Comparison of ENCODE assay signal across 8 cellular contexts in the genomic region with DNA sequence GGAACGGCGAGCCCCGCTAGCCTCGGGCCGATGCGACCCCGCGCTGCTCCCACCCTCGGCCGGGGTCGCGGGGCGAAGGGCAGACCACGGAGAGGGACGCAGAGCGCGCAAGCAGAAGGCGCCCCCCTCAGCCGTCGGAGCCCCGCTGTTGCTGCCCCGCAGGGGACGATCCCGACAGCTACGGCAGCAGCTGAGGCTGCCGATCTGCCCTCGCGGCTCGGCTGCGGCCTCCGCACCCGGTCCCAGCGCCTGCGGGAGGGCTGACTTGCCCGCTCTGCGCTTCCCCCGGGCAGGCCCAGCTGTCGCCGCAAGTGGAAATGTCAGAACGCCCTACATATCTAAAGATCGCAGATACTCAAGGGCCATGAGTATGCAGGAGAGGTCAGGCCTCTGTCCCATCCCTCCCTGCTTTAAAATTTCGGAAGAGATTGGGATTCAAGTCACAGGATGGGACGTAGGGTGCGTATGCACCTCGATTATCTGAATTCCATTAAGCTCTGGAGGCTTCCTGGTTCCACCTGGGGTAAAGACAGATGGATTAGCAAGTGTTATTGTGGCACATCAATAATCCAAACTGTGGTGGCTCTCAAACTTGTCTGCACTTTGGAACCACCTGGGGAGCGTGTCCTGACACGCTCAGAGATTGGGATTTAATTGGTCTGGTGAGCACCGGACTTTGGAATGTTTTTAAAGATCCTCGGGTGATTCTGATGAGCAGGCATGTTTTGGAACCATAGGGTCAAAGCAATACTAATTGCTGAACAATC. TPM values are rescaled to one million over a fixed set of nuclear protein-coding genes. Genes with fewer than 3 reads are reported as not detected.
DNase-seq lines count a peak whose midpoint lies in the region; ATAC-seq and TF ChIP-seq lines count a peak whose summit lies in the region.

A gene (minus strand): TSS at position 206 of the 767 bp plus-strand sequence. CDS start 216 bp downstream, outside the sequence.

- H3K9me3 Mint-ChIP-seq in activated B cell treated with CpG ODN at 0.5 μM for 24 hours: no peaks in the 10 kb centered on the region

- peak; percentile 25 for ATAC-seq in GM21786 (IDR thresholded peaks at IDR 0.05; ENCODE audit: unreplicated experiment)
- ATAC-seq in activated B cell treated with CpG ODN at 0.5 μM for 24 hours (ENCODE audit: low read depth): peak; percentile 25

- peak within 1 kb of the TSS; percentile 97 for H3K27ac ChIP-seq in cingulate gyrus (ENCODE audit: low read depth, low read length)

- no peak for TF ChIP-seq CTCF in activated B cell treated with CpG ODN at 0.5 μM for 24 hours (IDR thresholded peaks at IDR 0.05)

- H3K27me3 Mint-ChIP-seq in activated B cell treated with CpG ODN at 0.5 μM for 24 hours: no peaks in the 10 kb centered on the region

- peak within 1 kb of the TSS; percentile 95 for H3K27ac Mint-ChIP-seq in activated B cell treated with CpG ODN at 0.5 μM for 24 hours

- H3K4me3 Mint-ChIP-seq in activated B cell treated with CpG ODN at 0.5 μM for 24 hours: peak within 1 kb of the TSS; percentile 93

- no peaks in the 10 kb centered on the region for H3K36me3 Mint-ChIP-seq in activated B cell treated with CpG ODN at 0.5 μM for 24 hours (ENCODE audit: low read depth)

- intact Hi-C loops in activated B cell treated with CpG ODN at 0.5 μM for 24 hours (cut with micrococcal nuclease): loop anchor here (2.0 to 10.0 kb wide), 3 partner anchors 331 to 877 kb away; a partner anchor contains a TSS

- peaks cover 22% of the 10 kb centered on the region for H3K4me1 Mint-ChIP-seq in activated B cell treated with CpG ODN at 0.5 μM for 24 hours

- POLR2A ChIA-PET in activated B cell treated with CpG ODN at 0.5 μM for 24 hours (lab: Charles Lee): interaction anchor here (1.1 to 2.7 kb wide), 4 partner anchors 12 to 224 kb away, joined by 3 to 30 read pairs (median 4); a partner anchor contains a TSS

- CTCF ChIA-PET in activated B cell treated with CpG ODN at 0.5 μM for 24 hours (lab: Charles Lee): interaction anchor here (1.0 to 2.1 kb wide), 2 partner anchors 143 to 220 kb away, joined by 3 to 10 read pairs; no protein-coding TSS in a partner anchor

- in situ Hi-C loops in KBM-7 (cut with MboI; ENCODE audit: low pct_unique_long_range_greater_than_20kb, low sequenced_read_pairs): no loop called here

- DNase-seq in ELF-1 (ENCODE audit: low read depth, low spot score) (peak; percentile 71), KBM-7 (peak; percentile 64), activated B cell treated with CpG ODN at 0.5 μM for 24 hours (no peak), left kidney (ENCODE audit: low read depth, low spot score) (peak; percentile 76), NCI-H146 (lab: John Stamatoyannopoulos, UW) (no peak)
- DNase-seq in stimulated activated CD4-positive, alpha-beta T cell treated with anti-CD3 and anti-CD28 coated beads, Interleukin-2, amount 100 ng/mL, for 4 hours (ENCODE audit: low read depth): peak; percentile 8

RNA-seq across cellular contexts. Expression of the gene that starts here (rescaled TPM):
- total RNA-seq in activated B cell treated with CpG ODN at 0.5 μM for 24 hours: 0.91 and 1.5 TPM in 2 replicates

Comparison
In these comparisons a context has a peak if more than half of its experiments do, and no peak if none do; other contexts are left out.
1. DNase-seq: peak in ELF-1 (single experiment), KBM-7 (single experiment), left kidney (single experiment) and stimulated activated CD4-positive, alpha-beta T cell treated with anti-CD3 and anti-CD28 coated beads, Interleukin-2, amount 100 ng/mL, for 4 hours (single experiment); none in activated B cell treated with CpG ODN at 0.5 μM for 24 hours (single experiment) and NCI-H146 (single experiment).